ENCODE assay signal across 1 cellular context in genomic region chr19:42497492-42498226, GRCh38.
TF ChIP-seq lines count a peak whose summit lies in the region.

No MANE protein-coding gene starts in this region.

TF ChIP-seq in HepG2, 621 proteins besides CTCF, POLR2A, EP300 and RAD21 (continued from another document and continues in another):
- TF ChIP-seq CSRNP1 (CRISPR knock-in tag; IDR thresholded peaks at IDR 0.05) (no peak), KDM4B (CRISPR knock-in tag; IDR thresholded peaks at IDR 0.05) (0 out of 2 replicates have a peak, but pooled peaks have one; percentile 38), SNAPC2 (CRISPR knock-in tag; IDR thresholded peaks at IDR 0.05) (no peak), ZFP37 (CRISPR knock-in tag; IDR thresholded peaks at IDR 0.05; ENCODE audit: borderline replicate concordance) (peak; percentile 43; the same call in 1 of the 2 replicates), HIC2 (CRISPR knock-in tag; IDR thresholded peaks at IDR 0.05; ENCODE audit: low read depth) (no peak), ZMYM4 (CRISPR knock-in tag; IDR thresholded peaks at IDR 0.05) (peak; percentile 72), ZNF446 (CRISPR knock-in tag; IDR thresholded peaks at IDR 0.05) (no peak), RERE (CRISPR knock-in tag; IDR thresholded peaks at IDR 0.05; ENCODE audit: low read depth) (0 out of 2 replicates have a peak, but pooled peaks have one; percentile 36), ZNF225 (CRISPR knock-in tag; IDR thresholded peaks at IDR 0.05) (no peak), MEIS1 (CRISPR knock-in tag; IDR thresholded peaks at IDR 0.05; ENCODE audit: borderline replicate concordance) (peak; percentile 74), SSRP1 (CRISPR knock-in tag; IDR thresholded peaks at IDR 0.05) (no peak), THRA (CRISPR knock-in tag; IDR thresholded peaks at IDR 0.05; ENCODE audit: borderline replicate concordance) (peak; percentile 97), ISX (CRISPR knock-in tag; conservative IDR thresholded peaks at IDR 0.05) (no peak), FOXO1 (CRISPR knock-in tag; IDR thresholded peaks at IDR 0.05) (peak; percentile 74; the same call in 1 of the 2 replicates), CCDC6 (CRISPR knock-in tag; IDR thresholded peaks at IDR 0.05) (peak; percentile 82; the same call in 1 of the 2 replicates), HOXA7 (CRISPR knock-in tag; IDR thresholded peaks at IDR 0.05) (no peak), ZSCAN5A (CRISPR knock-in tag; IDR thresholded peaks at IDR 0.05; ENCODE audit: borderline replicate concordance) (no peak), RFX3 (CRISPR knock-in tag; IDR thresholded peaks at IDR 0.05) (0 out of 2 replicates have a peak, but pooled peaks have one; percentile 26), STAT5B (CRISPR knock-in tag; IDR thresholded peaks at IDR 0.05) (no peak), FOXP1 (IDR thresholded peaks at IDR 0.05) (no peak), FOXP1 (CRISPR knock-in tag; IDR thresholded peaks at IDR 0.05) (peak; percentile 43; the same call in 1 of the 2 replicates), TBP (CRISPR knock-in tag; IDR thresholded peaks at IDR 0.05) (no peak), CBX1 (IDR thresholded peaks at IDR 0.05; ENCODE audit: low read depth) (peak; percentile 56), ARHGAP35 (CRISPR knock-in tag; IDR thresholded peaks at IDR 0.05; ENCODE audit: borderline replicate concordance) (no peak), ZNF749 (CRISPR knock-in tag; IDR thresholded peaks at IDR 0.05; ENCODE audit: borderline replicate concordance) (no peak), MTF1 (CRISPR knock-in tag; IDR thresholded peaks at IDR 0.05) (no peak), JARID2 (CRISPR knock-in tag; IDR thresholded peaks at IDR 0.05; ENCODE audit: insufficient replicate concordance) (no peak), IRF1 (CRISPR knock-in tag; IDR thresholded peaks at IDR 0.05; ENCODE audit: low read depth) (no peak), BATF2 (CRISPR knock-in tag; IDR thresholded peaks at IDR 0.05) (no peak), ZNF891 (CRISPR knock-in tag; IDR thresholded peaks at IDR 0.05) (no peak), ZNF569 (CRISPR knock-in tag; IDR thresholded peaks at IDR 0.05; ENCODE audit: borderline replicate concordance) (no peak), ZNF724P (CRISPR knock-in tag; IDR thresholded peaks at IDR 0.05; ENCODE audit: borderline replicate concordance) (no peak), ZNF253 (CRISPR knock-in tag; IDR thresholded peaks at IDR 0.05; ENCODE audit: borderline replicate concordance) (no peak), HNF4G (IDR thresholded peaks at IDR 0.05; ENCODE audit: borderline replicate concordance, low read depth, low read length) (peak; percentile 90), HNF4G (CRISPR knock-in tag; IDR thresholded peaks at IDR 0.05; ENCODE audit: borderline replicate concordance, low read depth) (peak; percentile 87; the same call in 1 of the 2 replicates), KAT8 (CRISPR knock-in tag; IDR thresholded peaks at IDR 0.05) (peak; percentile 58; the same call in 1 of the 2 replicates), NFYB (CRISPR knock-in tag; IDR thresholded peaks at IDR 0.05) (no peak), ZNF224 (CRISPR knock-in tag; IDR thresholded peaks at IDR 0.05) (no peak), SIX1 (CRISPR knock-in tag; IDR thresholded peaks at IDR 0.05; ENCODE audit: borderline replicate concordance) (peak; percentile 95; the same call in 1 of the 2 replicates), ZNF292 (CRISPR knock-in tag; IDR thresholded peaks at IDR 0.05; ENCODE audit: borderline replicate concordance, low read depth) (no peak), SMAD1 (CRISPR knock-in tag; IDR thresholded peaks at IDR 0.05; ENCODE audit: borderline replicate concordance, low read depth) (no peak), RAD51 (IDR thresholded peaks at IDR 0.05; ENCODE audit: borderline replicate concordance) (no peak), KLF9 (CRISPR knock-in tag; IDR thresholded peaks at IDR 0.05; ENCODE audit: low read depth) (no peak), FOXK2 (IDR thresholded peaks at IDR 0.05) (peak; percentile 11; the same call in 1 of the 2 replicates), MLLT10 (CRISPR knock-in tag; IDR thresholded peaks at IDR 0.05) (no peak)
- TF ChIP-seq, protein P1, sequence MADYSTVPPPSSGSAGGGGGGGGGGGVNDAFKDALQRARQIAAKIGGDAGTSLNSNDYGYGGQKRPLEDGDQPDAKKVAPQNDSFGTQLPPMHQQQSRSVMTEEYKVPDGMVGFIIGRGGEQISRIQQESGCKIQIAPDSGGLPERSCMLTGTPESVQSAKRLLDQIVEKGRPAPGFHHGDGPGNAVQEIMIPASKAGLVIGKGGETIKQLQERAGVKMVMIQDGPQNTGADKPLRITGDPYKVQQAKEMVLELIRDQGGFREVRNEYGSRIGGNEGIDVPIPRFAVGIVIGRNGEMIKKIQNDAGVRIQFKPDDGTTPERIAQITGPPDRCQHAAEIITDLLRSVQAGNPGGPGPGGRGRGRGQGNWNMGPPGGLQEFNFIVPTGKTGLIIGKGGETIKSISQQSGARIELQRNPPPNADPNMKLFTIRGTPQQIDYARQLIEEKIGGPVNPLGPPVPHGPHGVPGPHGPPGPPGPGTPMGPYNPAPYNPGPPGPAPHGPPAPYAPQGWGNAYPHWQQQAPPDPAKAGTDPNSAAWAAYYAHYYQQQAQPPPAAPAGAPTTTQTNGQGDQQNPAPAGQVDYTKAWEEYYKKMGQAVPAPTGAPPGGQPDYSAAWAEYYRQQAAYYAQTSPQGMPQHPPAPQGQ (CRISPR knock-in tag; IDR thresholded peaks at IDR 0.05; ENCODE audit: borderline replicate concordance) = no peak
- TF ChIP-seq, protein P2, sequence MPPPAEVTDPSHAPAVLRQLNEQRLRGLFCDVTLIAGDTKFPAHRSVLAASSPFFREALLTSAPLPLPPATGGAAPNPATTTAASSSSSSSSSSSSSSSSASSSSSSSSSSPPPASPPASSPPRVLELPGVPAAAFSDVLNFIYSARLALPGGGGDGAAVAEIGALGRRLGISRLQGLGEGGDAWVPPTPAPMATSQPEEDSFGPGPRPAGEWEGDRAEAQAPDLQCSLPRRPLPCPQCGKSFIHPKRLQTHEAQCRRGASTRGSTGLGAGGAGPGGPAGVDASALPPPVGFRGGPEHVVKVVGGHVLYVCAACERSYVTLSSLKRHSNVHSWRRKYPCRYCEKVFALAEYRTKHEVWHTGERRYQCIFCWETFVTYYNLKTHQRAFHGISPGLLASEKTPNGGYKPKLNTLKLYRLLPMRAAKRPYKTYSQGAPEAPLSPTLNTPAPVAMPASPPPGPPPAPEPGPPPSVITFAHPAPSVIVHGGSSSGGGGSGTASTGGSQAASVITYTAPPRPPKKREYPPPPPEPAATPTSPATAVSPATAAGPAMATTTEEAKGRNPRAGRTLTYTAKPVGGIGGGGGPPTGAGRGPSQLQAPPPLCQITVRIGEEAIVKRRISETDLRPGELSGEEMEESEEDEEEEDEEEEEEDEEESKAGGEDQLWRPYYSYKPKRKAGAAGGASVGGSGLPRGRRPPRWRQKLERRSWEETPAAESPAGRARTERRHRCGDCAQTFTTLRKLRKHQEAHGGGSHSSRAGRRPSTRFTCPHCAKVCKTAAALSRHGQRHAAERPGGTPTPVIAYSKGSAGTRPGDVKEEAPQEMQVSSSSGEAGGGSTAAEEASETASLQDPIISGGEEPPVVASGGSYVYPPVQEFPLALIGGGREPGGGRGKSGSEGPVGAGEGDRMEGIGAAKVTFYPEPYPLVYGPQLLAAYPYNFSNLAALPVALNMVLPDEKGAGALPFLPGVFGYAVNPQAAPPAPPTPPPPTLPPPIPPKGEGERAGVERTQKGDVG (CRISPR knock-in tag; IDR thresholded peaks at IDR 0.05; ENCODE audit: borderline replicate concordance) = no peak
- TF ChIP-seq, protein P3, sequence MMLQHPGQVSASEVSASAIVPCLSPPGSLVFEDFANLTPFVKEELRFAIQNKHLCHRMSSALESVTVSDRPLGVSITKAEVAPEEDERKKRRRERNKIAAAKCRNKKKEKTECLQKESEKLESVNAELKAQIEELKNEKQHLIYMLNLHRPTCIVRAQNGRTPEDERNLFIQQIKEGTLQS (CRISPR knock-in tag; IDR thresholded peaks at IDR 0.05) = no peak
